21 cellular contexts compared by ENCODE assay signal in the genomic region with DNA sequence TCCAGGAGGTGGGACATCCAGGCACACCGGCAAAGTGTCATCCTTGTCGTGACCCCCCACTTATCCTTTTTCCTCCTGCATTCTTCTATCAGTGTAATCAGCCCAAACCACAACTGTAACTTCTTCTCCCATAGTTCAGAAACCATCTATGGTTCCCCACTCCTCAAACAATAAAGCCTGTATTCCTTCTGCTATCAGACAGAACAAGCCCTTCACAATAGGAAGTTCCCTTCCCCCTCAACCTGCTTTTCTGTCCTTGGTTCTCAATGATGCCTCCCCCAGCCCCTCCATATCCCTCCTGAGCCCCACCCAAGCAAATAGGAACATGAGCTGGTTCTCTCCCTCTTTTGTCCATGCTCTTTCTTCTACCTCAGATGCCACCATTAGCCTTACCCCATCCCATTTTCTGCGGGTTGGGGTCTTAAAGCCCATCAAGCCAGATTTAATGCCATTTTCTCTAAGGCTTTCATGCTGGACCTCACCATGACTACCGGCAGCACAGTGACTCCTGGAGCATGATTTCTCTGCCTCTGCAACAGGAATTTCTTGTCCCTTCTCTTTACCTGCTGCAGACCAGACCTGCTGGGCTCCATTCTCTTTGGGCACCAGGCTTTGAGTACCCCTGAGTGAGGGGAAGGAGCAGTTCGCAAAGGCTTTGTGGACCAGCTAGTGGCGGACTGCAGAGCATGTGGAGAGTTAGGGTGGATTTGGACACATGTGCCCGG.
"Had no signal": no experiment of that assay in that cellular context is flagged by ENCODE, and none has a peak within 500 bp of the region (broad histone marks: within the 10 kb centered on the region; RNA-seq: fewer than 3 reads in every experiment).

No MANE protein-coding gene starts in this region.

- H3K36me3 ChIP-seq: esophagus squamous epithelium, gastroesophageal sphincter, left ventricle myocardium inferior, lower lobe of right lung, spleen, stomach, thoracic aorta had no signal

- H3K9me3 ChIP-seq: gastroesophageal sphincter, left ventricle myocardium inferior, lower lobe of right lung, spleen, stomach, thoracic aorta had no signal

- DNase-seq: effector memory CD8-positive, alpha-beta T cell; esophagus squamous epithelium; foreskin fibroblast; glutamatergic neuron; immature natural killer cell; left ventricle myocardium inferior; lower lobe of right lung; midbrain; naive B cell; posterior cingulate gyrus; spleen; stimulated activated naive CD4-positive, alpha-beta T cell; stomach; substantia nigra; trophoblast cell had no signal

- H3K27ac ChIP-seq: esophagus squamous epithelium, gastroesophageal sphincter, left ventricle myocardium inferior, lower lobe of right lung, spleen, stomach, thoracic aorta had no signal

- H3K27ac Mint-ChIP-seq: dendritic cell treated with granulocyte-macrophage colony-stimulating factor and Interleukin-4, amounts not matched to agents 40 ng/mL and 50 ng/mL, for 4 days; effector memory CD8-positive, alpha-beta T cell; immature natural killer cell; memory B cell had no signal

- H3K9me3 Mint-ChIP-seq: dendritic cell treated with granulocyte-macrophage colony-stimulating factor and Interleukin-4, amounts not matched to agents 40 ng/mL and 50 ng/mL, for 4 days; effector memory CD8-positive, alpha-beta T cell had no signal

- FAIRE-seq: colon, keratinocyte had no signal

- H3K4me3 Mint-ChIP-seq: dendritic cell treated with granulocyte-macrophage colony-stimulating factor and Interleukin-4, amounts not matched to agents 40 ng/mL and 50 ng/mL, for 4 days had no signal

- H3K4me3 ChIP-seq: esophagus squamous epithelium, gastroesophageal sphincter, left ventricle myocardium inferior, lower lobe of right lung, spleen, stomach, thoracic aorta had no signal
